1 cellular context compared by ENCODE assay signal in the genomic region with DNA sequence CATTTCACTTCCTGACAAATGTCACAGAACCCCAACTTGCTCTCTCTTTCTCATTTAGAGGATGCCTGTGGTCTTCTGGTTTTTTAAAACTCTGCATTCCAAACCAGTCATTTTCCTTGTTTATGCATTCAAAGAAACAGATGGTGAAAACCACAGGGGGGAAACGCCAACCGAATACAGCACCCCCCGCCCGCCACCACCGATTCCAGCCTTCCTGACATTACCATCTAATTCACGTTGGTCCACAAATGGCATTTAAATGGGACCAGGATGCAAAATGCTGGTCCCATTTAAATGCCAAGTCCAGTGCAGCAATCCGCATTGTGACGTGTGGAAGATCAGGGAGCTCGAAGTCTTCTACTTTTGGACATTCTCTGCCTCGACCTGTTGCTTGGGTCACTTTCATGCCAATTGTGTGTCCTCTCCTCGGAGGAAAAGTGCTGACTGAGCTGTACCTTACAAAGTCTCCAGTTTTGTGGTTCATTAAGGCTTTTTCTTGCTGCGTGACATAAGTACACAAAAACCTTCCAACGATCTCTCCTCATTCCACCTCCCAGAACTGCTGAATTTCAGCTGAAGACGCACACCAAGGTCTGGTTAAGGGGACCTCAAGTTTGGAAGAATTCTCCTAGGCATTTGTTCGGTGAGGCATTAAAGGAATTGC.
A peak's percentile ranks its signal among the peaks of the same experiment; 100 is the strongest.
TF ChIP-seq lines count a peak whose summit lies in the region.

No MANE protein-coding gene starts in this region.

TF ChIP-seq in HepG2, 621 proteins besides CTCF, POLR2A, EP300 and RAD21 (continued from another document and continues in another):
- TF ChIP-seq HNF1B (CRISPR knock-in tag; IDR thresholded peaks at IDR 0.05): no peak
- 0 out of 2 replicates have a peak, but pooled peaks have one; percentile 53 for TF ChIP-seq ZNF619 (CRISPR knock-in tag; IDR thresholded peaks at IDR 0.05)
- TF ChIP-seq GABPA (IDR thresholded peaks at IDR 0.05; ENCODE audit: low read depth, low read length): no peak
- no peak for TF ChIP-seq GABPA (CRISPR knock-in tag; IDR thresholded peaks at IDR 0.05; ENCODE audit: low read depth)
- no peak for TF ChIP-seq RORA (CRISPR knock-in tag; IDR thresholded peaks at IDR 0.05)
- no peak for TF ChIP-seq ZNF33A (CRISPR knock-in tag; IDR thresholded peaks at IDR 0.05; ENCODE audit: borderline replicate concordance)
- TF ChIP-seq, protein P1, sequence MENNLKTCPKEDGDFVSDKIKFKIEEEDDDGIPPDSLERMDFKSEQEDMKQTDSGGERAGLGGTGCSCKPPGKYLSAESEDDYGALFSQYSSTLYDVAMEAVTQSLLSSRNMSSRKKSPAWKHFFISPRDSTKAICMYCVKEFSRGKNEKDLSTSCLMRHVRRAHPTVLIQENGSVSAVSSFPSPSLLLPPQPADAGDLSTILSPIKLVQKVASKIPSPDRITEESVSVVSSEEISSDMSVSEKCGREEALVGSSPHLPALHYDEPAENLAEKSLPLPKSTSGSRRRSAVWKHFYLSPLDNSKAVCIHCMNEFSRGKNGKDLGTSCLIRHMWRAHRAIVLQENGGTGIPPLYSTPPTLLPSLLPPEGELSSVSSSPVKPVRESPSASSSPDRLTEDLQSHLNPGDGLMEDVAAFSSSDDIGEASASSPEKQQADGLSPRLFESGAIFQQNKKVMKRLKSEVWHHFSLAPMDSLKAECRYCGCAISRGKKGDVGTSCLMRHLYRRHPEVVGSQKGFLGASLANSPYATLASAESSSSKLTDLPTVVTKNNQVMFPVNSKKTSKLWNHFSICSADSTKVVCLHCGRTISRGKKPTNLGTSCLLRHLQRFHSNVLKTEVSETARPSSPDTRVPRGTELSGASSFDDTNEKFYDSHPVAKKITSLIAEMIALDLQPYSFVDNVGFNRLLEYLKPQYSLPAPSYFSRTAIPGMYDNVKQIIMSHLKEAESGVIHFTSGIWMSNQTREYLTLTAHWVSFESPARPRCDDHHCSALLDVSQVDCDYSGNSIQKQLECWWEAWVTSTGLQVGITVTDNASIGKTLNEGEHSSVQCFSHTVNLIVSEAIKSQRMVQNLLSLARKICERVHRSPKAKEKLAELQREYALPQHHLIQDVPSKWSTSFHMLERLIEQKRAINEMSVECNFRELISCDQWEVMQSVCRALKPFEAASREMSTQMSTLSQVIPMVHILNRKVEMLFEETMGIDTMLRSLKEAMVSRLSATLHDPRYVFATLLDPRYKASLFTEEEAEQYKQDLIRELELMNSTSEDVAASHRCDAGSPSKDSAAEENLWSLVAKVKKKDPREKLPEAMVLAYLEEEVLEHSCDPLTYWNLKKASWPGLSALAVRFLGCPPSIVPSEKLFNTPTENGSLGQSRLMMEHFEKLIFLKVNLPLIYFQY (CRISPR knock-in tag; IDR thresholded peaks at IDR 0.05; ENCODE audit: borderline replicate concordance): no peak; the same call in 1 of the 2 replicates
- TF ChIP-seq ZNF644 (CRISPR knock-in tag; IDR thresholded peaks at IDR 0.05; ENCODE audit: low read depth): no peak
- peak; percentile 66 for TF ChIP-seq PRPF4 (IDR thresholded peaks at IDR 0.05; ENCODE audit: low read depth, low read length, poor library complexity, severe bottlenecking)
- TF ChIP-seq, protein P2, sequence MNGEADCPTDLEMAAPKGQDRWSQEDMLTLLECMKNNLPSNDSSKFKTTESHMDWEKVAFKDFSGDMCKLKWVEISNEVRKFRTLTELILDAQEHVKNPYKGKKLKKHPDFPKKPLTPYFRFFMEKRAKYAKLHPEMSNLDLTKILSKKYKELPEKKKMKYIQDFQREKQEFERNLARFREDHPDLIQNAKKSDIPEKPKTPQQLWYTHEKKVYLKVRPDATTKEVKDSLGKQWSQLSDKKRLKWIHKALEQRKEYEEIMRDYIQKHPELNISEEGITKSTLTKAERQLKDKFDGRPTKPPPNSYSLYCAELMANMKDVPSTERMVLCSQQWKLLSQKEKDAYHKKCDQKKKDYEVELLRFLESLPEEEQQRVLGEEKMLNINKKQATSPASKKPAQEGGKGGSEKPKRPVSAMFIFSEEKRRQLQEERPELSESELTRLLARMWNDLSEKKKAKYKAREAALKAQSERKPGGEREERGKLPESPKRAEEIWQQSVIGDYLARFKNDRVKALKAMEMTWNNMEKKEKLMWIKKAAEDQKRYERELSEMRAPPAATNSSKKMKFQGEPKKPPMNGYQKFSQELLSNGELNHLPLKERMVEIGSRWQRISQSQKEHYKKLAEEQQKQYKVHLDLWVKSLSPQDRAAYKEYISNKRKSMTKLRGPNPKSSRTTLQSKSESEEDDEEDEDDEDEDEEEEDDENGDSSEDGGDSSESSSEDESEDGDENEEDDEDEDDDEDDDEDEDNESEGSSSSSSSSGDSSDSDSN (CRISPR knock-in tag; IDR thresholded peaks at IDR 0.05): no peak
- TF ChIP-seq TP53 (CRISPR knock-in tag; conservative IDR thresholded peaks at IDR 0.05): no peak
- TF ChIP-seq ZMAT3 (CRISPR knock-in tag; conservative IDR thresholded peaks at IDR 0.05): no peak
- no peak for TF ChIP-seq KLF15 (CRISPR knock-in tag; IDR thresholded peaks at IDR 0.05; ENCODE audit: borderline replicate concordance)
- TF ChIP-seq ZNF512B (CRISPR knock-in tag; IDR thresholded peaks at IDR 0.05; ENCODE audit: borderline replicate concordance): no peak
- TF ChIP-seq, protein P3, sequence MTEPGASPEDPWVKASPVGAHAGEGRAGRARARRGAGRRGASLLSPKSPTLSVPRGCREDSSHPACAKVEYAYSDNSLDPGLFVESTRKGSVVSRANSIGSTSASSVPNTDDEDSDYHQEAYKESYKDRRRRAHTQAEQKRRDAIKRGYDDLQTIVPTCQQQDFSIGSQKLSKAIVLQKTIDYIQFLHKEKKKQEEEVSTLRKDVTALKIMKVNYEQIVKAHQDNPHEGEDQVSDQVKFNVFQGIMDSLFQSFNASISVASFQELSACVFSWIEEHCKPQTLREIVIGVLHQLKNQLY (CRISPR knock-in tag; IDR thresholded peaks at IDR 0.05): no peak
- no peak for TF ChIP-seq MAF1 (CRISPR knock-in tag; IDR thresholded peaks at IDR 0.05; ENCODE audit: borderline replicate concordance)
- no peak for TF ChIP-seq ZNF558 (CRISPR knock-in tag; IDR thresholded peaks at IDR 0.05; ENCODE audit: borderline replicate concordance)
- no peak for TF ChIP-seq TSC22D2 (CRISPR knock-in tag; IDR thresholded peaks at IDR 0.05; ENCODE audit: borderline replicate concordance)
- no peak for TF ChIP-seq KDM5B (CRISPR knock-in tag; IDR thresholded peaks at IDR 0.05; ENCODE audit: borderline replicate concordance)
- TF ChIP-seq ZBTB8A (CRISPR knock-in tag; IDR thresholded peaks at IDR 0.05; ENCODE audit: borderline replicate concordance, low read depth): no peak
- TF ChIP-seq MATR3 (CRISPR knock-in tag; IDR thresholded peaks at IDR 0.05): no peak
- no peak for TF ChIP-seq BRD4 (CRISPR knock-in tag; IDR thresholded peaks at IDR 0.05)
- no peak for TF ChIP-seq ZNF816 (CRISPR knock-in tag; IDR thresholded peaks at IDR 0.05; ENCODE audit: borderline replicate concordance)
- no peak for TF ChIP-seq PHF21A (CRISPR knock-in tag; IDR thresholded peaks at IDR 0.05)
- TF ChIP-seq ZNF605 (CRISPR knock-in tag; IDR thresholded peaks at IDR 0.05): 0 out of 2 replicates have a peak, but pooled peaks have one; percentile 29
- no peak for TF ChIP-seq ZNF891 (CRISPR knock-in tag; IDR thresholded peaks at IDR 0.05)
- no peak for TF ChIP-seq SMARCC2 (IDR thresholded peaks at IDR 0.05)
- no peak for TF ChIP-seq ATAD3A (CRISPR knock-in tag; IDR thresholded peaks at IDR 0.05)
- TF ChIP-seq ETV5 (CRISPR knock-in tag; IDR thresholded peaks at IDR 0.05; ENCODE audit: borderline replicate concordance): no peak
- no peak for TF ChIP-seq ZNF746 (CRISPR knock-in tag; IDR thresholded peaks at IDR 0.05)
- TF ChIP-seq ZSCAN31 (CRISPR knock-in tag; IDR thresholded peaks at IDR 0.05; ENCODE audit: low read depth): no peak
- peak; percentile 75 for TF ChIP-seq RBM22 (optimal IDR thresholded peaks at IDR 0.05; ENCODE audit: low read length)
- no peak for TF ChIP-seq ZZZ3 (CRISPR knock-in tag; IDR thresholded peaks at IDR 0.05; ENCODE audit: borderline replicate concordance)
- 0 out of 2 replicates have a peak, but pooled peaks have one; percentile 24 for TF ChIP-seq POLR2G (IDR thresholded peaks at IDR 0.05; ENCODE audit: low read depth, low read length)
- no peak for TF ChIP-seq MED8 (CRISPR knock-in tag; IDR thresholded peaks at IDR 0.05; ENCODE audit: insufficient replicate concordance)
- no peak for TF ChIP-seq NRL (CRISPR knock-in tag; IDR thresholded peaks at IDR 0.05; ENCODE audit: borderline replicate concordance)
- TF ChIP-seq ZNF207 (IDR thresholded peaks at IDR 0.05; ENCODE audit: borderline replicate concordance): no peak
- TF ChIP-seq SSRP1 (CRISPR knock-in tag; IDR thresholded peaks at IDR 0.05): peak; percentile 65; the same call in 1 of the 2 replicates
- TF ChIP-seq, protein P4, sequence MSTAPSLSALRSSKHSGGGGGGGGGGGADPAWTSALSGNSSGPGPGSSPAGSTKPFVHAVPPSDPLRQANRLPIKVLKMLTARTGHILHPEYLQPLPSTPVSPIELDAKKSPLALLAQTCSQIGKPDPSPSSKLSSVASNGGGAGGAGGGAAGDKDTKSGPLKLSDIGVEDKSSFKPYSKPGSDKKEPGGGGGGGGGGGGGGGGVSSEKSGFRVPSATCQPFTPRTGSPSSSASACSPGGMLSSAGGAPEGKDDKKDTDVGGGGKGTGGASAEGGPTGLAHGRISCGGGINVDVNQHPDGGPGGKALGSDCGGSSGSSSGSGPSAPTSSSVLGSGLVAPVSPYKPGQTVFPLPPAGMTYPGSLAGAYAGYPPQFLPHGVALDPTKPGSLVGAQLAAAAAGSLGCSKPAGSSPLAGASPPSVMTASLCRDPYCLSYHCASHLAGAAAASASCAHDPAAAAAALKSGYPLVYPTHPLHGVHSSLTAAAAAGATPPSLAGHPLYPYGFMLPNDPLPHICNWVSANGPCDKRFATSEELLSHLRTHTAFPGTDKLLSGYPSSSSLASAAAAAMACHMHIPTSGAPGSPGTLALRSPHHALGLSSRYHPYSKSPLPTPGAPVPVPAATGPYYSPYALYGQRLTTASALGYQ (CRISPR knock-in tag; IDR thresholded peaks at IDR 0.05): no peak
- TF ChIP-seq ZBTB37 (CRISPR knock-in tag; IDR thresholded peaks at IDR 0.05): no peak
- no peak for TF ChIP-seq ZNF441 (CRISPR knock-in tag; IDR thresholded peaks at IDR 0.05; ENCODE audit: borderline replicate concordance)
- TF ChIP-seq, protein P5, sequence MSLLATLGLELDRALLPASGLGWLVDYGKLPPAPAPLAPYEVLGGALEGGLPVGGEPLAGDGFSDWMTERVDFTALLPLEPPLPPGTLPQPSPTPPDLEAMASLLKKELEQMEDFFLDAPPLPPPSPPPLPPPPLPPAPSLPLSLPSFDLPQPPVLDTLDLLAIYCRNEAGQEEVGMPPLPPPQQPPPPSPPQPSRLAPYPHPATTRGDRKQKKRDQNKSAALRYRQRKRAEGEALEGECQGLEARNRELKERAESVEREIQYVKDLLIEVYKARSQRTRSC (CRISPR knock-in tag; IDR thresholded peaks at IDR 0.05; ENCODE audit: low read depth): no peak
- no peak for TF ChIP-seq DMAP1 (CRISPR knock-in tag; IDR thresholded peaks at IDR 0.05)
- TF ChIP-seq POLR2AphosphoS5 (IDR thresholded peaks at IDR 0.05; ENCODE audit: low read depth, low read length): peak; percentile 41; the same call in 1 of the 2 replicates
- no peak for TF ChIP-seq KLF16 (CRISPR knock-in tag; IDR thresholded peaks at IDR 0.05)
- TF ChIP-seq ZNF510 (CRISPR knock-in tag; IDR thresholded peaks at IDR 0.05; ENCODE audit: low read depth): no peak
- TF ChIP-seq, protein P6, sequence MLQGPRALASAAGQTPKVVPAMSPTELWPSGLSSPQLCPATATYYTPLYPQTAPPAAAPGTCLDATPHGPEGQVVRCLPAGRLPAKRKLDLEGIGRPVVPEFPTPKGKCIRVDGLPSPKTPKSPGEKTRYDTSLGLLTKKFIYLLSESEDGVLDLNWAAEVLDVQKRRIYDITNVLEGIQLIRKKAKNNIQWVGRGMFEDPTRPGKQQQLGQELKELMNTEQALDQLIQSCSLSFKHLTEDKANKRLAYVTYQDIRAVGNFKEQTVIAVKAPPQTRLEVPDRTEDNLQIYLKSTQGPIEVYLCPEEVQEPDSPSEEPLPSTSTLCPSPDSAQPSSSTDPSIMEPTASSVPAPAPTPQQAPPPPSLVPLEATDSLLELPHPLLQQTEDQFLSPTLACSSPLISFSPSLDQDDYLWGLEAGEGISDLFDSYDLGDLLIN (CRISPR knock-in tag; IDR thresholded peaks at IDR 0.05; ENCODE audit: borderline replicate concordance): no peak
- TF ChIP-seq MAFF (IDR thresholded peaks at IDR 0.05; ENCODE audit: low read depth, low read length): peak; percentile 89
- TF ChIP-seq IRF2 (CRISPR knock-in tag; IDR thresholded peaks at IDR 0.05): 0 out of 2 replicates have a peak, but pooled peaks have one; percentile 33
